ENCODE assay signal across 24 cellular contexts in genomic region chr9:19985081-19985480, GRCh38.
DNase-seq lines count a peak whose midpoint lies in the region; FAIRE-seq and TF ChIP-seq lines count a peak whose summit lies in the region.
"Had no signal": no experiment of that assay in that cellular context is flagged by ENCODE, and none has a peak within 500 bp of the region (broad histone marks: within the 10 kb centered on the region; RNA-seq: fewer than 3 reads in every experiment).

No MANE protein-coding gene starts in this region.

- DNase-seq in DMS53 (lab: John Stamatoyannopoulos, UW) (peak; percentile 32), DMS53 treated with DMSO at 0.1 percent for 48 hours (lab: John Stamatoyannopoulos, UW; ENCODE audit: unreplicated experiment) (no peak), NCI-H748 treated with DMSO at 0.1 percent for 48 hours (lab: John Stamatoyannopoulos, UW) (peak; percentile 66), bronchial epithelial cell (ENCODE audit: low read depth) (peak; percentile 26), GM03348 (ENCODE audit: low spot score) (no peak), NCI-H187 (lab: John Stamatoyannopoulos, UW) (no peak), NOMO-1 treated with DMSO at 0.1 percent for 48 hours (lab: John Stamatoyannopoulos, UW; ENCODE audit: unreplicated experiment) (no peak), SHP77 treated with DMSO at 0.1 percent for 48 hours (lab: John Stamatoyannopoulos, UW) (no peak)
- DNase-seq: ACHN; CD4-positive, alpha-beta T cell; EL; Karpas-422; MV-4-11; NCI-H1105 treated with DMSO at 0.1 percent for 48 hours; NCI-H187 treated with DMSO at 0.1 percent for 48 hours; NCI-H446; NCI-H526; OCI-M1; Right ventricle myocardium superior; SW 1271; T-helper 17 cell had no signal

- H3K27me3 ChIP-seq in bronchial epithelial cell (ENCODE audit: control insufficient read depth, insufficient read depth, low read length) = no peaks in the 10 kb centered on the region
- H3K27me3 ChIP-seq: BLaER1 had no signal

- FAIRE-seq in bronchial epithelial cell (lab: Jason Lieb, UNC) = no peak
- FAIRE-seq: H54 had no signal

- no peak overlapping the region for H3K4me3 ChIP-seq in bronchial epithelial cell (ENCODE audit: low read depth, low read length)
- H3K4me3 ChIP-seq: BLaER1, SK-N-MC had no signal

- no peak for TF ChIP-seq CTCF in bronchial epithelial cell (IDR thresholded peaks at IDR 0.05; ENCODE audit: insufficient read depth, low read length, severe bottlenecking)

- H3K36me3 ChIP-seq in bronchial epithelial cell (ENCODE audit: control insufficient read depth, insufficient read depth, low read length) = no peaks in the 10 kb centered on the region
- H3K36me3 ChIP-seq: BLaER1 had no signal

Comparison
In these comparisons a context has a peak if more than half of its experiments do, and no peak if none do; other contexts are left out.
1. DNase-seq: peak in DMS53 (single experiment), NCI-H748 treated with DMSO at 0.1 percent for 48 hours (single experiment) and bronchial epithelial cell (single experiment); none in DMS53 treated with DMSO at 0.1 percent for 48 hours (single experiment), GM03348 (single experiment), NCI-H187 (0 of 2), NOMO-1 treated with DMSO at 0.1 percent for 48 hours (single experiment) and SHP77 treated with DMSO at 0.1 percent for 48 hours (single experiment).